17 cellular contexts compared by ENCODE assay signal in the genomic region with DNA sequence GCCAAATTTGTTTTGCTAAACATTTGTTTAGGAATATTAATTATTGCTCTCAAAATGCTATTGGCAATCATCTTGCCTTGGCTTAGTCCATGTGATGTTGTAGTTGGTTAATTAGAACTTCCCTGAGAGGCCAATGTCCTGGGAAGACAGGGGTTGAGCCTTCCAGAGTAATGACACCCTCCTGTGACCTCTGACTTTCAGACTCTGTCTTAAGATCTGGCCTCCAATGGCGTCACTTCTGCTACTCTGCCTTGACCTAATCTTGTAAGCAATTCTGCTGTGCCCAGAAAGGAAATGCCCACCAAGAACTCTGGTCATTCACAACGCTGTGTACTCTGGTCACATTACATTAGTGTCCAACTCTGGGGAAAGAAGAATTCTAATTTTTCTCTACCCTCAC.
"Had no signal": no experiment of that assay in that cellular context is flagged by ENCODE, and none has a peak within 500 bp of the region (broad histone marks: within the 10 kb centered on the region; RNA-seq: fewer than 3 reads in every experiment).

No MANE protein-coding gene starts in this region.

- H3K27ac ChIP-seq: esophagus muscularis mucosa, hepatocyte, lower lobe of right lung, ovary, psoas muscle, stomach had no signal

- H3K4me3 ChIP-seq: esophagus muscularis mucosa, hepatocyte, lower lobe of right lung, ovary, psoas muscle, smooth muscle cell, stomach had no signal

- H3K9me3 ChIP-seq: esophagus muscularis mucosa, lower lobe of right lung, ovary, psoas muscle, stomach had no signal

- H3K36me3 ChIP-seq: lower lobe of right lung, ovary had no signal

- DNase-seq: activated CD4-positive, alpha-beta T cell treated with anti-CD3 and anti-CD28 coated beads for 36 hours; activated CD4-positive, alpha-beta T cell treated with anti-CD3 and anti-CD28 coated beads, Interleukin-2, amount 50 U/mL, for 48 hours; activated gamma-delta T cell treated with Interleukin-2 at 50 U/mL for 16 hours; cortex of kidney; effector CD4-positive, alpha-beta T cell; islet precursor cell; lower lobe of right lung; midbrain; ovary; psoas muscle; right cardiac atrium; stimulated activated CD4-positive, alpha-beta T cell treated with anti-CD3 and anti-CD28 coated beads, Interleukin-4, amount 100 ng/mL, for 1 hour; stomach; T-helper 2 cell had no signal

- H3K27me3 ChIP-seq: esophagus muscularis mucosa, hepatocyte, ovary, stomach had no signal
